1 cellular context compared by ENCODE assay signal in genomic region chr6:67558985-67559384, GRCh38.
TF ChIP-seq lines count a peak whose summit lies in the region.

No MANE protein-coding gene starts in this region.

TF ChIP-seq in K562, 482 proteins besides CTCF, POLR2A, EP300 and RAD21 (continued from another document):
- TF ChIP-seq, protein P1, sequence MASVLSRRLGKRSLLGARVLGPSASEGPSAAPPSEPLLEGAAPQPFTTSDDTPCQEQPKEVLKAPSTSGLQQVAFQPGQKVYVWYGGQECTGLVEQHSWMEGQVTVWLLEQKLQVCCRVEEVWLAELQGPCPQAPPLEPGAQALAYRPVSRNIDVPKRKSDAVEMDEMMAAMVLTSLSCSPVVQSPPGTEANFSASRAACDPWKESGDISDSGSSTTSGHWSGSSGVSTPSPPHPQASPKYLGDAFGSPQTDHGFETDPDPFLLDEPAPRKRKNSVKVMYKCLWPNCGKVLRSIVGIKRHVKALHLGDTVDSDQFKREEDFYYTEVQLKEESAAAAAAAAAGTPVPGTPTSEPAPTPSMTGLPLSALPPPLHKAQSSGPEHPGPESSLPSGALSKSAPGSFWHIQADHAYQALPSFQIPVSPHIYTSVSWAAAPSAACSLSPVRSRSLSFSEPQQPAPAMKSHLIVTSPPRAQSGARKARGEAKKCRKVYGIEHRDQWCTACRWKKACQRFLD (CRISPR knock-in tag; IDR thresholded peaks at IDR 0.05), result no peak
- TF ChIP-seq CBFA2T2 (conservative IDR thresholded peaks at IDR 0.05) (peak; percentile 47), KDM1A (IDR thresholded peaks at IDR 0.05) (peak; percentile 56 to 63; a peak in 3 of 4 replicates), CBFA2T3 (IDR thresholded peaks at IDR 0.05) (peak; percentile 77)
